Comparison of ENCODE assay signal across 23 cellular contexts in genomic region chr17:55710829-55711496, GRCh38. TPM values are rescaled to one million over a fixed set of nuclear protein-coding genes. Genes with fewer than 3 reads are reported as not detected.
DNase-seq lines count a peak whose midpoint lies in the region; ATAC-seq, FAIRE-seq and TF ChIP-seq lines count a peak whose summit lies in the region.
"Had no signal": no experiment of that assay in that cellular context is flagged by ENCODE, and none has a peak within 500 bp of the region (broad histone marks: within the 10 kb centered on the region; RNA-seq: fewer than 3 reads in every experiment).

No MANE protein-coding gene starts in this region.

- peaks cover 8% of the 10 kb centered on the region for H3K4me1 Mint-ChIP-seq in osteocyte (ENCODE audit: unreplicated experiment)
- H3K4me1 Mint-ChIP-seq: activated B cell treated with CpG ODN at 0.5 μM for 24 hours; activated naive CD8-positive, alpha-beta T cell treated with anti-CD3 and anti-CD28 coated beads for 36 hours had no signal

- H3K27me3 ChIP-seq in endothelial cell of umbilical vein (ENCODE audit: control insufficient read depth in 2 of 2, insufficient read depth in 2 of 2, low read length in 2 of 2) = no peaks in the 10 kb centered on the region
- H3K27me3 ChIP-seq in stomach smooth muscle (ENCODE audit: control insufficient read depth in 1 of 2, insufficient read depth in 2 of 2, low read length in 2 of 2) = no peaks in the 10 kb centered on the region
- H3K27me3 ChIP-seq: right lobe of liver, uterus had no signal

- H4K20me1 ChIP-seq in endothelial cell of umbilical vein (replicated peaks; ENCODE audit: control insufficient read depth, extremely low read depth, insufficient read depth, low read length) = no peaks in the 10 kb centered on the region

- H3K36me3 ChIP-seq in endothelial cell of umbilical vein (ENCODE audit: control insufficient read depth in 2 of 2, extremely low read depth in 1 of 2, insufficient read depth in 2 of 2, low read length in 2 of 2) (no peaks in the 10 kb centered on the region), stomach smooth muscle (ENCODE audit: control insufficient read depth in 2 of 2, insufficient read depth in 2 of 2, low read length in 2 of 2) (no peaks in the 10 kb centered on the region)
- H3K36me3 ChIP-seq: right lobe of liver, uterus had no signal

- dilution Hi-C loops in endothelial cell of umbilical vein (cut with MboI; ENCODE audit: extremely low pct_ligation_motif_present, low sequenced_read_pairs) = no loop called here

- H3K27ac Mint-ChIP-seq in osteocyte (ENCODE audit: unreplicated experiment) = no peak overlapping the region
- H3K27ac Mint-ChIP-seq: activated B cell treated with CpG ODN at 0.5 μM for 24 hours; activated CD8-positive, alpha-beta T cell treated with anti-CD3 and anti-CD28 coated beads, Interleukin-2, amount 10 ng/mL, durations not matched to agents 7 days and 5 days; activated naive CD8-positive, alpha-beta T cell treated with anti-CD3 and anti-CD28 coated beads for 36 hours had no signal

- peaks cover 27% of the 10 kb centered on the region for H3K27me3 Mint-ChIP-seq in osteocyte (ENCODE audit: unreplicated experiment)

- H3K9me3 ChIP-seq in endothelial cell of umbilical vein (replicated peaks; ENCODE audit: control insufficient read depth, insufficient read depth, low read length) = no peaks in the 10 kb centered on the region
- no peaks in the 10 kb centered on the region for H3K9me3 ChIP-seq in stomach smooth muscle (ENCODE audit: control insufficient read depth in 2 of 2, low read length in 2 of 2)
- H3K9me3 ChIP-seq: Caco-2, right lobe of liver, uterus had no signal

- no peak for TF ChIP-seq CTCF in endothelial cell of umbilical vein (IDR thresholded peaks at IDR 0.05; ENCODE audit: extremely low read depth in 1 of 2, insufficient read depth in 1 of 2, low read depth in 1 of 2, low read length in 2 of 2)
- no peak for TF ChIP-seq CTCF in osteocyte (IDR thresholded peaks at IDR 0.05)

- H3K4me3 ChIP-seq in endothelial cell of umbilical vein (replicated peaks in 1 of 3; ENCODE audit: insufficient read depth in 1 of 3, low read depth in 1 of 3, low read length in 3 of 3) (no peak overlapping the region), stomach smooth muscle (ENCODE audit: low read length in 2 of 2) (no peak overlapping the region)
- H3K4me3 ChIP-seq: right lobe of liver, uterus had no signal

- BruUV-seq in endothelial cell of umbilical vein (replicated peaks; lab: Mats Ljungman, UMichigan) = no TSS peak

- no peaks in the 10 kb centered on the region for H3K9me3 Mint-ChIP-seq in osteocyte (ENCODE audit: unreplicated experiment)
- H3K9me3 Mint-ChIP-seq: activated B cell treated with CpG ODN at 0.5 μM for 24 hours; activated naive CD8-positive, alpha-beta T cell treated with anti-CD3 and anti-CD28 coated beads for 36 hours had no signal

- no peak for ATAC-seq in HG02571 (IDR thresholded peaks at IDR 0.05; ENCODE audit: unreplicated experiment)
- ATAC-seq in GM21526 (IDR thresholded peaks at IDR 0.05; ENCODE audit: low FRiP score, unreplicated experiment) = no peak
- ATAC-seq: activated CD8-positive, alpha-beta T cell treated with anti-CD3 and anti-CD28 coated beads, Interleukin-2, amount 10 ng/mL, durations not matched to agents 7 days and 5 days; left lobe of liver; right lobe of liver; stimulated activated naive CD8-positive, alpha-beta T cell treated with anti-CD3 and anti-CD28 coated beads, Interleukin-15, Interleukin-2, amounts not matched to agents 100 U/mL and 50 U/mL, for 24 hours had no signal

- no peaks in the 10 kb centered on the region for H3K79me2 ChIP-seq in endothelial cell of umbilical vein (ENCODE audit: control insufficient read depth, insufficient read depth, low read length)

- no peaks in the 10 kb centered on the region for H3K36me3 Mint-ChIP-seq in osteocyte (ENCODE audit: unreplicated experiment)
- H3K36me3 Mint-ChIP-seq: activated naive CD8-positive, alpha-beta T cell treated with anti-CD3 and anti-CD28 coated beads for 36 hours had no signal

- H3K4me1 ChIP-seq in endothelial cell of umbilical vein (ENCODE audit: control insufficient read depth, extremely low read depth, insufficient read depth, low read length) (no peaks in the 10 kb centered on the region), stomach smooth muscle (ENCODE audit: control insufficient read depth, insufficient read depth, low read length) (peaks cover 17% of the 10 kb centered on the region)
- H3K4me1 ChIP-seq: Caco-2, uterus had no signal

- H3K9me1 ChIP-seq in endothelial cell of umbilical vein (replicated peaks; ENCODE audit: control insufficient read depth, extremely low read depth, insufficient read depth, low read length) = no peaks in the 10 kb centered on the region

- intact Hi-C loops in endothelial cell of umbilical vein (cut with micrococcal nuclease) = no loop called here

- no peak overlapping the region for H3K4me3 Mint-ChIP-seq in osteocyte (ENCODE audit: unreplicated experiment)
- H3K4me3 Mint-ChIP-seq: activated B cell treated with CpG ODN at 0.5 μM for 24 hours; activated CD8-positive, alpha-beta T cell treated with anti-CD3 and anti-CD28 coated beads, Interleukin-2, amount 10 ng/mL, durations not matched to agents 7 days and 5 days; activated naive CD8-positive, alpha-beta T cell treated with anti-CD3 and anti-CD28 coated beads for 36 hours had no signal

- no peak for FAIRE-seq in endothelial cell of umbilical vein (lab: Jason Lieb, UNC)

- CTCF ChIA-PET in endothelial cell of umbilical vein (lab: Charles Lee) = no interaction called here

- peak; percentile 39 for DNase-seq in DMS79 (lab: John Stamatoyannopoulos, UW)
- peak; percentile 66 for DNase-seq in NCI-H345 (lab: John Stamatoyannopoulos, UW)
- peak; percentile 80 for DNase-seq in endothelial cell of umbilical vein (ENCODE audit: low read depth, low spot score)
- DNase-seq in osteocyte (ENCODE audit: extremely low spot score, unreplicated experiment) = no peak
- DNase-seq: activated B cell treated with CpG ODN at 0.5 μM for 24 hours; activated CD8-positive, alpha-beta T cell treated with anti-CD3 and anti-CD28 coated beads, Interleukin-2, amount 10 ng/mL, durations not matched to agents 7 days and 5 days; activated naive CD8-positive, alpha-beta T cell treated with anti-CD3 and anti-CD28 coated beads for 36 hours; activated T-cell treated with anti-CD3 and anti-CD28 coated beads, Interleukin-2, amount 50 U/mL, for 48 hours; AML-193; Caco-2; cortex of kidney; foreskin melanocyte; NCI-H1436 treated with DMSO at 0.1 percent for 48 hours; NCI-H526 treated with DMSO at 0.1 percent for 48 hours; nucleus accumbens; right lobe of liver; stimulated activated naive CD8-positive, alpha-beta T cell treated with anti-CD3 and anti-CD28 coated beads, Interleukin-15, Interleukin-2, amounts not matched to agents 100 U/mL and 50 U/mL, for 24 hours; uterus had no signal

- no peak overlapping the region for H2AFZ ChIP-seq in endothelial cell of umbilical vein (ENCODE audit: low read depth, low read length)

- H3K27ac ChIP-seq in endothelial cell of umbilical vein (ENCODE audit: insufficient read depth, low read depth, low read length) (no peak overlapping the region), stomach smooth muscle (ENCODE audit: low read length) (peak overlapping the region; percentile 59)
- H3K27ac ChIP-seq: right lobe of liver, uterus had no signal

- TF ChIP-seq POLR2A in endothelial cell of umbilical vein (IDR thresholded peaks at IDR 0.05; ENCODE audit: low read depth, low read length) = no peak

- POLR2A ChIA-PET in endothelial cell of umbilical vein (lab: Charles Lee) = no interaction called here

- H3K4me2 ChIP-seq in endothelial cell of umbilical vein (ENCODE audit: insufficient read depth, low read length) = no peak overlapping the region

- H3K9ac ChIP-seq in endothelial cell of umbilical vein (replicated peaks; ENCODE audit: extremely low read depth, insufficient read depth, low read length) = no peak overlapping the region
- H3K9ac ChIP-seq in stomach smooth muscle (ENCODE audit: low read length in 2 of 2) = no peak overlapping the region

TF ChIP-seq in endothelial cell of umbilical vein, 7 proteins besides CTCF, POLR2A, EP300 and RAD21:
- TF ChIP-seq POLR2AphosphoS5 (IDR thresholded peaks at IDR 0.05; ENCODE audit: insufficient read depth, low read depth, low read length) = no peak
- no peak for TF ChIP-seq MAX (IDR thresholded peaks at IDR 0.05; ENCODE audit: insufficient read depth, insufficient read length)

RNA-seq across cellular contexts. Expression of gene TMEM100, which starts 11.7 kb away (rescaled TPM):
- total RNA-seq in endothelial cell of umbilical vein (not detected in 2 replicates), osteocyte (3.3 and 3.4 TPM in 2 replicates)
- polyA plus RNA-seq in endothelial cell of umbilical vein = 0.05 TPM in 1 of 2 replicates, not detected in the other
- polyA plus RNA-seq in endothelial cell of umbilical vein (2011; cell fraction: cytosol; rRNA removed) = 0.04 and 0.08 TPM in 2 replicates
- 0.33 TPM in 1 of 2 replicates, not detected in the other for polyA plus RNA-seq in endothelial cell of umbilical vein (2011; cell fraction: nucleus; rRNA removed)
- polyA plus RNA-seq in endothelial cell of umbilical vein (2012) = not detected in 2 replicates
- not detected in 2 replicates for polyA minus RNA-seq in endothelial cell of umbilical vein
- not detected for polyA minus RNA-seq in endothelial cell of umbilical vein (2011; cell fraction: cytosol; rRNA and poly(A)+ RNA removed)
- polyA minus RNA-seq in endothelial cell of umbilical vein (2011; cell fraction: nucleus; rRNA and poly(A)+ RNA removed) = not detected in 2 replicates
- total RNA-seq: activated B cell treated with CpG ODN at 0.5 μM for 24 hours; activated CD8-positive, alpha-beta T cell treated with anti-CD3 and anti-CD28 coated beads, Interleukin-2, amount 10 ng/mL, durations not matched to agents 7 days and 5 days; activated naive CD8-positive, alpha-beta T cell treated with anti-CD3 and anti-CD28 coated beads for 36 hours; Caco-2; T-helper 2 cell treated with Interferon-gamma antibody and Interleukin-4, amounts not matched to agents 100 ng/mL and 5 ng/mL, for 36 hours had no signal

RNA-seq across cellular contexts. Expression of gene PCTP, which starts 39.9 kb away (rescaled TPM):
- total RNA-seq in endothelial cell of umbilical vein = 13.5 and 14.5 TPM in 2 replicates
- polyA plus RNA-seq in endothelial cell of umbilical vein = 15.0 and 18.3 TPM in 2 replicates
- 18.3 and 20.3 TPM in 2 replicates for polyA plus RNA-seq in endothelial cell of umbilical vein (2011; cell fraction: cytosol; rRNA removed)
- 10.9 and 14.2 TPM in 2 replicates for polyA plus RNA-seq in endothelial cell of umbilical vein (2011; cell fraction: nucleus; rRNA removed)
- 13.7 and 16.3 TPM in 2 replicates for polyA plus RNA-seq in endothelial cell of umbilical vein (2012)
- 18.2 and 23.7 TPM in 2 replicates for polyA minus RNA-seq in endothelial cell of umbilical vein
- polyA minus RNA-seq in endothelial cell of umbilical vein (2011; cell fraction: cytosol; rRNA and poly(A)+ RNA removed) = 0.92 TPM
- polyA minus RNA-seq in endothelial cell of umbilical vein (2011; cell fraction: nucleus; rRNA and poly(A)+ RNA removed) = 5.2 and 7.4 TPM in 2 replicates
- 7.7 and 8.4 TPM in 2 replicates for total RNA-seq in osteocyte
